ENCODE assay signal across 14 cellular contexts in genomic region chr9:110081395-110081794, GRCh38.
DNase-seq lines count a peak whose midpoint lies in the region; ATAC-seq, FAIRE-seq and TF ChIP-seq lines count a peak whose summit lies in the region.
"Had no signal": no experiment of that assay in that cellular context is flagged by ENCODE, and none has a peak within 500 bp of the region (broad histone marks: within the 10 kb centered on the region; RNA-seq: fewer than 3 reads in every experiment).

No MANE protein-coding gene starts in this region.

- H3K36me3 ChIP-seq in lower lobe of right lung (no peaks in the 10 kb centered on the region), transverse colon (no peaks in the 10 kb centered on the region)

- H3K27ac Mint-ChIP-seq in T-helper 1 cell treated with Interleukin-12 subunit alpha and Interleukin-12 subunit beta and Interleukin-4 antibody, amounts not matched to agents 30 μg/mL and 1 μg/mL, for 36 hours: peak overlapping the region; percentile 71
- H3K27ac Mint-ChIP-seq: activated naive CD4-positive, alpha-beta T cell treated with anti-CD3 and anti-CD28 coated beads, Interleukin-2, amount 50 U/mL, for 72 hours; stimulated activated naive CD8-positive, alpha-beta T cell treated with anti-CD3 and anti-CD28 coated beads, Interleukin-15, Interleukin-2, amounts not matched to agents 100 ng/mL and 50 ng/mL, for 24 hours had no signal

- no peak for TF ChIP-seq EP300 in transverse colon (IDR thresholded peaks at IDR 0.05; ENCODE audit: low read depth)

- H3K27me3 ChIP-seq in lower lobe of right lung (ENCODE audit: low read depth) (no peaks in the 10 kb centered on the region), transverse colon (no peaks in the 10 kb centered on the region)

- no peak for FAIRE-seq in HTR-8/SVneo (lab: Jason Lieb, UNC)
- FAIRE-seq: GM12892, small intestine had no signal

- ATAC-seq in lower lobe of right lung: no peak
- ATAC-seq: activated naive CD4-positive, alpha-beta T cell treated with anti-CD3 and anti-CD28 coated beads, Interleukin-2, amount 50 U/mL, for 72 hours had no signal

- in situ Hi-C loops in transverse colon (cut with MboI; ENCODE audit: low pct_ligation_motif_present in 1 of 4, low pct_unique_long_range_greater_than_20kb in 1 of 4, low sequenced_read_pairs in 3 of 4): no loop called here

- H3K4me3 ChIP-seq in lower lobe of right lung: no peak overlapping the region
- no peak overlapping the region for H3K4me3 ChIP-seq in transverse colon

- no peak for DNase-seq in T-helper 1 cell
- no peak for DNase-seq in caudate nucleus (lab: John Stamatoyannopoulos, UW)
- DNase-seq in lower lobe of right lung: no peak
- no peak for DNase-seq in transverse colon
- no peak for DNase-seq in NCI-H1930 (lab: John Stamatoyannopoulos, UW)
- no peak for DNase-seq in HTR-8/SVneo (ENCODE audit: insufficient read length, low spot score)
- DNase-seq in NCI-H526 (lab: John Stamatoyannopoulos, UW): no peak
- DNase-seq: GOT3, hippocampal formation, small intestine had no signal

- TF ChIP-seq CTCF in lower lobe of right lung (IDR thresholded peaks at IDR 0.05) (no peak), transverse colon (IDR thresholded peaks at IDR 0.05) (no peak)

- H3K27me3 Mint-ChIP-seq in T-helper 1 cell treated with Interleukin-12 subunit alpha and Interleukin-12 subunit beta and Interleukin-4 antibody, amounts not matched to agents 30 μg/mL and 1 μg/mL, for 36 hours (ENCODE audit: low read depth): no peaks in the 10 kb centered on the region
- H3K27me3 Mint-ChIP-seq: stimulated activated naive CD8-positive, alpha-beta T cell treated with anti-CD3 and anti-CD28 coated beads, Interleukin-15, Interleukin-2, amounts not matched to agents 100 ng/mL and 50 ng/mL, for 24 hours had no signal

- no peaks in the 10 kb centered on the region for H3K9me3 Mint-ChIP-seq in T-helper 1 cell treated with Interleukin-12 subunit alpha and Interleukin-12 subunit beta and Interleukin-4 antibody, amounts not matched to agents 30 μg/mL and 1 μg/mL, for 36 hours
- H3K9me3 Mint-ChIP-seq: activated naive CD4-positive, alpha-beta T cell treated with anti-CD3 and anti-CD28 coated beads, Interleukin-2, amount 50 U/mL, for 72 hours; stimulated activated naive CD8-positive, alpha-beta T cell treated with anti-CD3 and anti-CD28 coated beads, Interleukin-15, Interleukin-2, amounts not matched to agents 100 ng/mL and 50 ng/mL, for 24 hours had no signal

- peak overlapping the region; percentile 35 for H3K4me3 Mint-ChIP-seq in T-helper 1 cell treated with Interleukin-12 subunit alpha and Interleukin-12 subunit beta and Interleukin-4 antibody, amounts not matched to agents 30 μg/mL and 1 μg/mL, for 36 hours
- H3K4me3 Mint-ChIP-seq: stimulated activated naive CD8-positive, alpha-beta T cell treated with anti-CD3 and anti-CD28 coated beads, Interleukin-15, Interleukin-2, amounts not matched to agents 100 ng/mL and 50 ng/mL, for 24 hours had no signal

- H3K36me3 Mint-ChIP-seq in T-helper 1 cell treated with Interleukin-12 subunit alpha and Interleukin-12 subunit beta and Interleukin-4 antibody, amounts not matched to agents 30 μg/mL and 1 μg/mL, for 36 hours (ENCODE audit: low read depth): peaks cover 10% of the 10 kb centered on the region
- H3K36me3 Mint-ChIP-seq: activated naive CD4-positive, alpha-beta T cell treated with anti-CD3 and anti-CD28 coated beads, Interleukin-2, amount 50 U/mL, for 72 hours had no signal

- 39 to 43% methylated on average over 1 to 3 of the region's 3 CpGs for WGBS in transverse colon (ENCODE audit: low coverage in 1 of 2), 2 donors

- peak overlapping the region; percentile 12 for H3K27ac ChIP-seq in caudate nucleus (ENCODE audit: low read depth, low read length)
- H3K27ac ChIP-seq in lower lobe of right lung: peak overlapping the region; percentile 7
- peak overlapping the region; percentile 22 to 64 (median 55) for H3K27ac ChIP-seq in transverse colon

- TF ChIP-seq POLR2A in transverse colon (IDR thresholded peaks at IDR 0.05): no peak

- H3K9me3 ChIP-seq in lower lobe of right lung (no peaks in the 10 kb centered on the region), transverse colon (no peaks in the 10 kb centered on the region)

- H3K4me1 Mint-ChIP-seq in T-helper 1 cell treated with Interleukin-12 subunit alpha and Interleukin-12 subunit beta and Interleukin-4 antibody, amounts not matched to agents 30 μg/mL and 1 μg/mL, for 36 hours (ENCODE audit: low read depth): peaks cover 48% of the 10 kb centered on the region

- H3K4me1 ChIP-seq in lower lobe of right lung: peaks cover 48% of the 10 kb centered on the region
- H3K4me1 ChIP-seq in transverse colon: peaks cover 0 to 20% (median 12%) of the 10 kb centered on the region in 4 donors

- intact Hi-C loops in lower lobe of right lung (cut with DNase I): no loop called here
- intact Hi-C loops in transverse colon (cut with DNase I; ENCODE audit: low total_unique reads): no loop called here
